8 cellular contexts compared by ENCODE assay signal in genomic region chr20:34516038-34516873, GRCh38. TPM values are rescaled to one million over a fixed set of nuclear protein-coding genes. Genes with fewer than 3 reads are reported as not detected.
DNase-seq lines count a peak whose midpoint lies in the region; ATAC-seq and TF ChIP-seq lines count a peak whose summit lies in the region.

DYNLRB1 (plus strand) TSS chr20:34516422; CDS start chr20:34516459, 37 bp downstream.

- peak within 1 kb of the TSS; percentile 99 for H3K27ac Mint-ChIP-seq in T-helper 17 cell
- peak within 1 kb of the TSS; percentile 99 for H3K27ac Mint-ChIP-seq in progenitor cell of endocrine pancreas

- H3K9me3 ChIP-seq in T-helper 17 cell (ENCODE audit: control insufficient read depth, low read length, poor library complexity, severe bottlenecking): no peaks in the 10 kb centered on the region
- no peaks in the 10 kb centered on the region for H3K9me3 ChIP-seq in left ventricle myocardium inferior (replicated peaks)
- no peaks in the 10 kb centered on the region for H3K9me3 ChIP-seq in upper lobe of right lung

- H3K4me1 ChIP-seq in left ventricle myocardium inferior (peaks cover 84% of the 10 kb centered on the region), upper lobe of right lung (peaks cover 15% of the 10 kb centered on the region)

- peak within 1 kb of the TSS; percentile 87 for H3K4me3 ChIP-seq in left ventricle myocardium inferior
- H3K4me3 ChIP-seq in upper lobe of right lung: peak within 1 kb of the TSS; percentile 76

- intact Hi-C loops in left ventricle myocardium inferior (cut with micrococcal nuclease): no loop called here
- intact Hi-C loops in upper lobe of right lung (cut with DNase I): no loop called here

- H3K9me3 Mint-ChIP-seq in progenitor cell of endocrine pancreas (ENCODE audit: low read depth): no peaks in the 10 kb centered on the region

- no peaks in the 10 kb centered on the region for H3K27me3 Mint-ChIP-seq in T-helper 17 cell
- H3K27me3 Mint-ChIP-seq in progenitor cell of endocrine pancreas: no peaks in the 10 kb centered on the region

- peak; percentile 77 to 90 for DNase-seq in NCI-H187 (lab: John Stamatoyannopoulos, UW)
- peak; percentile 86 to 94 (median 89) for DNase-seq in T-helper 17 cell
- DNase-seq in amygdala (lab: John Stamatoyannopoulos, UW): peak; percentile 80 to 97 (median 94)
- DNase-seq in left ventricle myocardium inferior: peak; percentile 97
- peak; percentile 100 for DNase-seq in progenitor cell of endocrine pancreas (ENCODE audit: low spot score, unreplicated experiment)
- DNase-seq in upper lobe of right lung: peak; percentile 98

- H3K36me3 ChIP-seq in left ventricle myocardium inferior: peaks cover 7% of the 10 kb centered on the region
- H3K36me3 ChIP-seq in upper lobe of right lung: peaks cover 21% of the 10 kb centered on the region

- H3K27me3 ChIP-seq in left ventricle myocardium inferior (ENCODE audit: low read depth) (no peaks in the 10 kb centered on the region), upper lobe of right lung (no peaks in the 10 kb centered on the region)

- H3K27ac ChIP-seq in left ventricle myocardium inferior (replicated peaks) (peak within 1 kb of the TSS; percentile 97), upper lobe of right lung (peak within 1 kb of the TSS; percentile 95)

- TF ChIP-seq POLR2A in GM15510 (IDR thresholded peaks at IDR 0.05; ENCODE audit: borderline replicate concordance, extremely low read depth, insufficient read length): peak; percentile 75

- H3K36me3 Mint-ChIP-seq in T-helper 17 cell (ENCODE audit: low read depth) (peaks cover 4% of the 10 kb centered on the region), progenitor cell of endocrine pancreas (ENCODE audit: insufficient read depth) (peaks cover 13% of the 10 kb centered on the region)

- H3K4me3 Mint-ChIP-seq in T-helper 17 cell (peak within 1 kb of the TSS; percentile 99), progenitor cell of endocrine pancreas (ENCODE audit: low read depth) (peak within 1 kb of the TSS; percentile 93)

- TF ChIP-seq CTCF in left ventricle myocardium inferior (IDR thresholded peaks at IDR 0.05; ENCODE audit: borderline replicate concordance) (no peak), progenitor cell of endocrine pancreas (IDR thresholded peaks at IDR 0.05; ENCODE audit: unreplicated experiment) (no peak), upper lobe of right lung (IDR thresholded peaks at IDR 0.05) (no peak)

- ATAC-seq in HG02885 (IDR thresholded peaks at IDR 0.05; ENCODE audit: poor library complexity, unreplicated experiment): peak; percentile 76
- peak; percentile 81 for ATAC-seq in T-helper 17 cell
- ATAC-seq in upper lobe of right lung: peak; percentile 96

- H3K4me1 Mint-ChIP-seq in T-helper 17 cell (peaks cover 43% of the 10 kb centered on the region), progenitor cell of endocrine pancreas (ENCODE audit: low read depth) (peaks cover 39% of the 10 kb centered on the region)

RNA-seq across cellular contexts. Expression of gene DYNLRB1, which starts in this region (rescaled TPM):
- total RNA-seq in T-helper 17 cell: 10 to 100 TPM; 52.8 to 62.0 TPM
- total RNA-seq in left ventricle myocardium inferior: 166 TPM
- total RNA-seq in progenitor cell of endocrine pancreas: 185 and 208 TPM in 2 replicates
- 146 TPM for total RNA-seq in upper lobe of right lung

Comparison
In these comparisons a context has a peak if more than half of its experiments do, and no peak if none do; other contexts are left out.
1. Peak in every context shown above with its lines: DNase-seq, ATAC-seq, H3K4me3 ChIP-seq and H3K27ac ChIP-seq.